In genomic region chr17:3647251-3647650, GRCh38 we compare ENCODE assay signal across 3 cellular contexts.
TF ChIP-seq lines count a peak whose summit lies in the region.

No MANE protein-coding gene starts in this region.

TF ChIP-seq in A549, 52 proteins besides CTCF, POLR2A, EP300 and RAD21:
- no peak for TF ChIP-seq HOXB13 (CRISPR knock-in tag; IDR thresholded peaks at IDR 0.05; ENCODE audit: low read depth)
- no peak for TF ChIP-seq EHMT2 (IDR thresholded peaks at IDR 0.05; ENCODE audit: low read depth)
- no peak for TF ChIP-seq ZNF302 (CRISPR knock-in tag; IDR thresholded peaks at IDR 0.05)
- no peak for TF ChIP-seq ELK1 (IDR thresholded peaks at IDR 0.05; ENCODE audit: low read depth, low read length)
- TF ChIP-seq POLR2AphosphoS2 (conservative IDR thresholded peaks at IDR 0.05; ENCODE audit: low read length): no peak
- TF ChIP-seq ZFP36 (IDR thresholded peaks at IDR 0.05; ENCODE audit: borderline replicate concordance, partially characterized antibody): no peak
TF ChIP-seq in A549: peak in this region for 0.

TF ChIP-seq in HCT116, 20 proteins besides CTCF, POLR2A, EP300 and RAD21:
- no peak for TF ChIP-seq ELF1 (IDR thresholded peaks at IDR 0.05; ENCODE audit: borderline replicate concordance, low read depth)
- TF ChIP-seq FOSL1 (IDR thresholded peaks at IDR 0.05; ENCODE audit: low read depth): no peak
- no peak for TF ChIP-seq SIN3A (IDR thresholded peaks at IDR 0.05; ENCODE audit: low read depth)
- TF ChIP-seq ZNF274 (IDR thresholded peaks at IDR 0.05; ENCODE audit: low read depth, low read length): no peak
- TF ChIP-seq SRF (IDR thresholded peaks at IDR 0.05; ENCODE audit: low read depth): no peak
- TF ChIP-seq YY1 (IDR thresholded peaks at IDR 0.05; ENCODE audit: extremely low read depth, insufficient replicate concordance, low read depth, low read length): no peak
- TF ChIP-seq TCF7L2 (IDR thresholded peaks at IDR 0.05; ENCODE audit: borderline replicate concordance, extremely low read depth, insufficient read depth, insufficient read length): no peak
- no peak for TF ChIP-seq ATF3 (IDR thresholded peaks at IDR 0.05)
- no peak for TF ChIP-seq ZFX (IDR thresholded peaks at IDR 0.05)
- TF ChIP-seq SP1 (IDR thresholded peaks at IDR 0.05; ENCODE audit: low read depth): no peak
- TF ChIP-seq MAX (IDR thresholded peaks at IDR 0.05): no peak
- no peak for TF ChIP-seq JUND (IDR thresholded peaks at IDR 0.05)
- TF ChIP-seq ZBTB33 (IDR thresholded peaks at IDR 0.05; ENCODE audit: extremely low read depth, insufficient replicate concordance, low read length): no peak
- TF ChIP-seq POLR2AphosphoS5 (IDR thresholded peaks at IDR 0.05; ENCODE audit: low read depth, low read length): no peak
- TF ChIP-seq CBX3 (IDR thresholded peaks at IDR 0.05; ENCODE audit: low read depth): no peak
- no peak for TF ChIP-seq EZH2phosphoT487 (IDR thresholded peaks at IDR 0.05; ENCODE audit: borderline replicate concordance)
TF ChIP-seq in HCT116: peak in this region for 0.

TF ChIP-seq in HEK293T, 16 proteins besides CTCF, POLR2A, EP300 and RAD21:
- no peak for TF ChIP-seq LEF1 (IDR thresholded peaks at IDR 0.05; ENCODE audit: borderline replicate concordance)
- no peak for TF ChIP-seq TARDBP (IDR thresholded peaks at IDR 0.05)
- TF ChIP-seq FOXA1 (IDR thresholded peaks at IDR 0.05): no peak
- TF ChIP-seq SUZ12 (IDR thresholded peaks at IDR 0.05): no peak
- no peak for TF ChIP-seq SP1 (IDR thresholded peaks at IDR 0.05)
- TF ChIP-seq ELF4 (IDR thresholded peaks at IDR 0.05): no peak
- no peak for TF ChIP-seq FOXM1 (IDR thresholded peaks at IDR 0.05; ENCODE audit: borderline replicate concordance)
- no peak for TF ChIP-seq ARNT (IDR thresholded peaks at IDR 0.05)
- TF ChIP-seq PKNOX1 (IDR thresholded peaks at IDR 0.05): no peak
- no peak for TF ChIP-seq CTBP1 (IDR thresholded peaks at IDR 0.05; ENCODE audit: borderline replicate concordance)
- no peak for TF ChIP-seq HDGF (IDR thresholded peaks at IDR 0.05; ENCODE audit: borderline replicate concordance)
- TF ChIP-seq FOXK2 (IDR thresholded peaks at IDR 0.05): no peak
- no peak for TF ChIP-seq BHLHE40 (IDR thresholded peaks at IDR 0.05; ENCODE audit: borderline replicate concordance)
- no peak for TF ChIP-seq ZNF384 (IDR thresholded peaks at IDR 0.05)
- no peak for TF ChIP-seq NFRKB (IDR thresholded peaks at IDR 0.05)
- no peak for TF ChIP-seq L3MBTL2 (conservative IDR thresholded peaks at IDR 0.05)
